In genomic region chr20:5197847-5198650, GRCh38 we compare ENCODE assay signal across 28 cellular contexts.
DNase-seq lines count a peak whose midpoint lies in the region; ATAC-seq and TF ChIP-seq lines count a peak whose summit lies in the region.
"Had no signal": no experiment of that assay in that cellular context is flagged by ENCODE, and none has a peak within 500 bp of the region (broad histone marks: within the 10 kb centered on the region; RNA-seq: fewer than 3 reads in every experiment).

No MANE protein-coding gene starts in this region.

- no peak for ATAC-seq in activated CD4-positive, alpha-beta T cell treated with anti-CD3 and anti-CD28 coated beads for 36 hours
- ATAC-seq in left ventricle myocardium superior = peak; percentile 54
- ATAC-seq in CD8-positive, alpha-beta T cell = no peak
- no peak for ATAC-seq in GM21786 (IDR thresholded peaks at IDR 0.05; ENCODE audit: unreplicated experiment)

- TF ChIP-seq CTCF in CD8-positive, alpha-beta T cell (IDR thresholded peaks at IDR 0.05) = no peak

- H3K27me3 Mint-ChIP-seq in activated CD4-positive, alpha-beta T cell treated with anti-CD3 and anti-CD28 coated beads, Interleukin-2, amount 10 ng/mL, durations not matched to agents 7 days and 5 days = no peaks in the 10 kb centered on the region
- no peaks in the 10 kb centered on the region for H3K27me3 Mint-ChIP-seq in activated CD4-positive, alpha-beta T cell treated with anti-CD3 and anti-CD28 coated beads for 36 hours
- H3K27me3 Mint-ChIP-seq in CD8-positive, alpha-beta T cell (ENCODE audit: low read depth) = no peaks in the 10 kb centered on the region
- H3K27me3 Mint-ChIP-seq: activated naive CD4-positive, alpha-beta T cell treated with anti-CD3 and anti-CD28 coated beads, Interleukin-2, amount 50 U/mL, for 24 hours; dendritic cell treated with granulocyte-macrophage colony-stimulating factor and Interleukin-4, amounts not matched to agents 40 ng/mL and 50 ng/mL, for 4 days had no signal

- peaks cover 17 to 32% (median 25%) of the 10 kb centered on the region in 3 donors for H3K4me1 ChIP-seq in skeletal muscle tissue (ENCODE audit: control insufficient read depth in 3 of 3, insufficient read depth in 3 of 3, low read length in 3 of 3)
- no peaks in the 10 kb centered on the region for H3K4me1 ChIP-seq in CD8-positive, alpha-beta T cell (ENCODE audit: insufficient read depth, low read length)

- peak overlapping the region in 1 of 3 donors; percentile 51 for H3K9ac ChIP-seq in skeletal muscle tissue (ENCODE audit: low read depth in 1 of 3, low read length in 3 of 3)

- peaks cover 5% of the 10 kb centered on the region for H3K4me1 Mint-ChIP-seq in activated CD4-positive, alpha-beta T cell treated with anti-CD3 and anti-CD28 coated beads, Interleukin-2, amount 10 ng/mL, durations not matched to agents 7 days and 5 days
- peaks cover 2% of the 10 kb centered on the region for H3K4me1 Mint-ChIP-seq in activated CD4-positive, alpha-beta T cell treated with anti-CD3 and anti-CD28 coated beads for 36 hours
- H3K4me1 Mint-ChIP-seq in CD8-positive, alpha-beta T cell (ENCODE audit: low read depth) = no peaks in the 10 kb centered on the region
- H3K4me1 Mint-ChIP-seq: activated naive CD4-positive, alpha-beta T cell treated with anti-CD3 and anti-CD28 coated beads, Interleukin-2, amount 50 U/mL, for 24 hours had no signal

- DNase-seq in activated CD4-positive, alpha-beta T cell treated with anti-CD3 and anti-CD28 coated beads, Interleukin-2, amount 10 ng/mL, durations not matched to agents 7 days and 5 days = no peak
- DNase-seq in activated CD4-positive, alpha-beta T cell treated with anti-CD3 and anti-CD28 coated beads for 36 hours = no peak
- DNase-seq in left ventricle myocardium superior (peak; percentile 43), germinal center (ENCODE audit: low spot score) (no peak)
- DNase-seq in CD8-positive, alpha-beta T cell = no peak
- DNase-seq: activated CD4-positive, alpha-beta T cell treated with anti-CD3 and anti-CD28 coated beads for 4 hours; DMS79 treated with DMSO at 0.1 percent for 48 hours; esophagus squamous epithelium; foreskin melanocyte; GF-D8; hippocampal formation; IMR-90; NCI-H146; NCI-H2107; NCI-H345; NCI-H69; posterior cingulate gyrus; SHP77; stimulated activated naive CD4-positive, alpha-beta T cell had no signal

- peak overlapping the region; percentile 29 for H3K27ac ChIP-seq in cingulate gyrus (ENCODE audit: low read depth, low read length)
- peak overlapping the region; percentile 65 for H3K27ac ChIP-seq in skeletal muscle tissue (ENCODE audit: low read depth, low read length)
- H3K27ac ChIP-seq in CD8-positive, alpha-beta T cell (ENCODE audit: low read depth, low read length) = no peak overlapping the region
- H3K27ac ChIP-seq: 22Rv1, esophagus squamous epithelium, VCaP had no signal

- H3K4me3 Mint-ChIP-seq in activated CD4-positive, alpha-beta T cell treated with anti-CD3 and anti-CD28 coated beads, Interleukin-2, amount 10 ng/mL, durations not matched to agents 7 days and 5 days = no peak overlapping the region
- H3K4me3 Mint-ChIP-seq in activated CD4-positive, alpha-beta T cell treated with anti-CD3 and anti-CD28 coated beads for 36 hours = no peak overlapping the region
- no peak overlapping the region for H3K4me3 Mint-ChIP-seq in CD8-positive, alpha-beta T cell
- H3K4me3 Mint-ChIP-seq: activated naive CD4-positive, alpha-beta T cell treated with anti-CD3 and anti-CD28 coated beads, Interleukin-2, amount 50 U/mL, for 24 hours; dendritic cell treated with granulocyte-macrophage colony-stimulating factor and Interleukin-4, amounts not matched to agents 40 ng/mL and 50 ng/mL, for 4 days; T-helper 2 cell treated with Interferon-gamma antibody and Interleukin-4, amounts not matched to agents 5 μg/mL and 100 μg/mL, for 36 hours had no signal

- no peaks in the 10 kb centered on the region for H3K9me3 Mint-ChIP-seq in activated CD4-positive, alpha-beta T cell treated with anti-CD3 and anti-CD28 coated beads, Interleukin-2, amount 10 ng/mL, durations not matched to agents 7 days and 5 days
- H3K9me3 Mint-ChIP-seq in activated CD4-positive, alpha-beta T cell treated with anti-CD3 and anti-CD28 coated beads for 36 hours (ENCODE audit: low read depth) = no peaks in the 10 kb centered on the region
- H3K9me3 Mint-ChIP-seq in CD8-positive, alpha-beta T cell = no peaks in the 10 kb centered on the region
- H3K9me3 Mint-ChIP-seq: activated naive CD4-positive, alpha-beta T cell treated with anti-CD3 and anti-CD28 coated beads, Interleukin-2, amount 50 U/mL, for 24 hours; activated T-helper 2 cell treated with anti-CD3 and anti-CD28 coated beads, Interferon-gamma antibody, Interleukin-2, Interleukin-4, amounts not matched to agents 10 μg/mL and 5 μg/mL and 100 μg/mL, durations not matched to agents 14 hours and 24 hours and 36 hours; dendritic cell treated with granulocyte-macrophage colony-stimulating factor and Interleukin-4, amounts not matched to agents 40 ng/mL and 50 ng/mL, for 4 days; T-helper 2 cell treated with Interferon-gamma antibody and Interleukin-4, amounts not matched to agents 5 μg/mL and 100 μg/mL, for 36 hours had no signal

- intact Hi-C loops in activated CD4-positive, alpha-beta T cell treated with anti-CD3 and anti-CD28 coated beads for 36 hours (cut with DNase I, micrococcal nuclease) = no loop called here
- intact Hi-C loops in left ventricle myocardium superior (cut with micrococcal nuclease) = no loop called here
- intact Hi-C loops in CD8-positive, alpha-beta T cell (cut with DNase I, micrococcal nuclease) = no loop called here

- H3K36me3 ChIP-seq in skeletal muscle tissue (ENCODE audit: control insufficient read depth in 3 of 3, insufficient read depth in 3 of 3, low read length in 3 of 3) = peaks cover 10 to 25% (median 23%) of the 10 kb centered on the region in 3 donors
- peaks cover 4% of the 10 kb centered on the region for H3K36me3 ChIP-seq in CD8-positive, alpha-beta T cell (ENCODE audit: insufficient read depth, low read length)

- no peaks in the 10 kb centered on the region for H3K27me3 ChIP-seq in skeletal muscle tissue (ENCODE audit: control insufficient read depth in 3 of 3, insufficient read depth in 3 of 3, low read length in 3 of 3)
- no peaks in the 10 kb centered on the region for H3K27me3 ChIP-seq in CD8-positive, alpha-beta T cell (ENCODE audit: insufficient read depth, low read length)
- H3K27me3 ChIP-seq: esophagus squamous epithelium had no signal

- peak overlapping the region; percentile 43 for H3K27ac Mint-ChIP-seq in activated CD4-positive, alpha-beta T cell treated with anti-CD3 and anti-CD28 coated beads, Interleukin-2, amount 10 ng/mL, durations not matched to agents 7 days and 5 days
- no peak overlapping the region for H3K27ac Mint-ChIP-seq in activated CD4-positive, alpha-beta T cell treated with anti-CD3 and anti-CD28 coated beads for 36 hours
- no peak overlapping the region for H3K27ac Mint-ChIP-seq in CD8-positive, alpha-beta T cell
- H3K27ac Mint-ChIP-seq: activated naive CD4-positive, alpha-beta T cell treated with anti-CD3 and anti-CD28 coated beads, Interleukin-2, amount 50 U/mL, for 24 hours; activated T-helper 2 cell treated with anti-CD3 and anti-CD28 coated beads, Interferon-gamma antibody, Interleukin-2, Interleukin-4, amounts not matched to agents 10 μg/mL and 5 μg/mL and 100 μg/mL, durations not matched to agents 14 hours and 24 hours and 36 hours; dendritic cell treated with granulocyte-macrophage colony-stimulating factor and Interleukin-4, amounts not matched to agents 40 ng/mL and 50 ng/mL, for 4 days; T-helper 2 cell treated with Interferon-gamma antibody and Interleukin-4, amounts not matched to agents 5 μg/mL and 100 μg/mL, for 36 hours had no signal

- H3K9me3 ChIP-seq in skeletal muscle tissue (ENCODE audit: control insufficient read depth in 3 of 3, low read length in 3 of 3) = no peaks in the 10 kb centered on the region
- H3K9me3 ChIP-seq in CD8-positive, alpha-beta T cell (ENCODE audit: low read length) = no peaks in the 10 kb centered on the region
- H3K9me3 ChIP-seq: esophagus squamous epithelium had no signal

- peaks cover 19% of the 10 kb centered on the region for H3K36me3 Mint-ChIP-seq in activated CD4-positive, alpha-beta T cell treated with anti-CD3 and anti-CD28 coated beads, Interleukin-2, amount 10 ng/mL, durations not matched to agents 7 days and 5 days (ENCODE audit: low read depth)
- peaks cover 5% of the 10 kb centered on the region for H3K36me3 Mint-ChIP-seq in activated CD4-positive, alpha-beta T cell treated with anti-CD3 and anti-CD28 coated beads for 36 hours (ENCODE audit: low read depth)
- H3K36me3 Mint-ChIP-seq in CD8-positive, alpha-beta T cell = peaks cover 45% of the 10 kb centered on the region

- POLR2A ChIA-PET in activated CD4-positive, alpha-beta T cell treated with anti-CD3 and anti-CD28 coated beads, Interleukin-2, amount 10 ng/mL, durations not matched to agents 7 days and 5 days (lab: Charles Lee) = no interaction called here
- POLR2A ChIA-PET in activated CD4-positive, alpha-beta T cell treated with anti-CD3 and anti-CD28 coated beads for 36 hours (lab: Charles Lee) = no interaction called here
- POLR2A ChIA-PET in CD8-positive, alpha-beta T cell (lab: Charles Lee) = interaction anchor here (0.9 kb wide), 1 partner anchor 78 kb away, joined by 3 read pairs; the partner anchor contains the start of gene PCNA

- CTCF ChIA-PET in activated CD4-positive, alpha-beta T cell treated with anti-CD3 and anti-CD28 coated beads, Interleukin-2, amount 10 ng/mL, durations not matched to agents 7 days and 5 days (lab: Charles Lee) = interaction anchor here (1.1 kb wide), 1 partner anchor 29 kb away, joined by 3 read pairs; no protein-coding TSS in a partner anchor
- CTCF ChIA-PET in activated CD4-positive, alpha-beta T cell treated with anti-CD3 and anti-CD28 coated beads for 36 hours (lab: Charles Lee) = no interaction called here
- CTCF ChIA-PET in CD8-positive, alpha-beta T cell (lab: Charles Lee) = no interaction called here

- H3K4me3 ChIP-seq in skeletal muscle tissue (ENCODE audit: low read length in 3 of 3) = no peak overlapping the region
- no peak overlapping the region for H3K4me3 ChIP-seq in CD8-positive, alpha-beta T cell (ENCODE audit: low read depth, low read length)
- H3K4me3 ChIP-seq: esophagus squamous epithelium had no signal
